14 cellular contexts compared by ENCODE assay signal in the genomic region with DNA sequence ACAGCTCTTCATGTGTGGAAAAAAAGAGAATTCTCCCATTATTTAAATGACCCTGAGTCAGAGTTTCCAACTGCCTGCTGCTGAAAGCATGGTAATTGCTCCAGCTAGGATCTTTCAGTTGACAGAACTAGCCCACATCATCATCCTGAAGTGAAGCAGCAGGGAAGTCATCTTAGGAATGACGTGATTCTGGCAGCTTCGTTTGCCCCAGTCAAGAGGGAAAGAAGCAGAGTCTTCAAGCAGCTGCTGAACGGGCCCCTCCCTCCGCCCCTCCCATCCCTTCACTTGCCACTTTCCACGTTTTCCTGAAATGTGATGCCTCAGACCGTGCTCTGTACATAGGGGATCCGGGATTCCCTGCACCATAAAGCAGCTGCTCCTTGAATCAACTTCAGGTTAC.
DNase-seq lines count a peak whose midpoint lies in the region; ATAC-seq, FAIRE-seq and TF ChIP-seq lines count a peak whose summit lies in the region.
"Had no signal": no experiment of that assay in that cellular context is flagged by ENCODE, and none has a peak within 500 bp of the region (broad histone marks: within the 10 kb centered on the region; RNA-seq: fewer than 3 reads in every experiment).

No MANE protein-coding gene starts in this region.

- no peaks in the 10 kb centered on the region for H4K20me1 ChIP-seq in HepG2 (ENCODE audit: insufficient read depth, low read length)

- in situ Hi-C loops in HepG2 (cut with HindIII; ENCODE audit: extremely low pct_ligation_motif_present, low pct_unique_long_range_greater_than_20kb): no loop called here

- WGBS in HepG2 (ENCODE audit: low lambda C conversion rate): 2% methylated on average over 5 of the region's 7 CpGs

- TF ChIP-seq POLR2A in HepG2 (IDR thresholded peaks at IDR 0.05; ENCODE audit: insufficient read depth in 1 of 2, low read depth in 2 of 2, low read length in 2 of 2): no peak

- peaks cover 4% of the 10 kb centered on the region for H3K27me3 Mint-ChIP-seq in nephron (ENCODE audit: low read depth)
- H3K27me3 Mint-ChIP-seq: activated CD4-positive, alpha-beta T cell treated with anti-CD3 and anti-CD28 coated beads, Interleukin-2, amount 10 ng/mL, durations not matched to agents 7 days and 5 days; CD4-positive, alpha-beta T cell had no signal

- DNase-seq in DMS 273 (lab: John Stamatoyannopoulos, UW; ENCODE audit: unreplicated experiment) (peak; percentile 62), NCI-H2171 treated with DMSO at 0.1 percent for 48 hours (lab: John Stamatoyannopoulos, UW) (peak; percentile 78), fibroblast of mammary gland (ENCODE audit: low read depth) (peak; percentile 85), HepG2 (ENCODE audit: low spot score) (no peak), OCI-M2 (lab: John Stamatoyannopoulos, UW; ENCODE audit: unreplicated experiment) (no peak)
- DNase-seq: activated CD4-positive, alpha-beta T cell treated with anti-CD3 and anti-CD28 coated beads, Interleukin-2, amount 10 ng/mL, durations not matched to agents 7 days and 5 days; activated naive CD4-positive, alpha-beta T cell treated with anti-CD3 and anti-CD28 coated beads for 36 hours; CD4-positive, alpha-beta T cell; NCI-H2107 had no signal

- no peak for TF ChIP-seq CTCF in fibroblast of mammary gland (conservative IDR thresholded peaks at IDR 0.05; ENCODE audit: control insufficient read depth, insufficient read depth, low read depth, low read length)
- TF ChIP-seq CTCF in nephron (IDR thresholded peaks at IDR 0.05; ENCODE audit: unreplicated experiment in 3 of 3): no peak
- TF ChIP-seq CTCF in HepG2 (CRISPR knock-in tag; IDR thresholded peaks at IDR 0.05): no peak

- TF ChIP-seq RAD21 in HepG2 (CRISPR knock-in tag; IDR thresholded peaks at IDR 0.05): no peak

- ATAC-seq in HG03280 (IDR thresholded peaks at IDR 0.05; ENCODE audit: unreplicated experiment) (no peak), HepG2 (no peak), GM19463 (IDR thresholded peaks at IDR 0.05; ENCODE audit: unreplicated experiment) (no peak)

- H3K27me3 ChIP-seq in HepG2 (ENCODE audit: control insufficient read depth in 1 of 2, insufficient read depth in 2 of 2, low read length in 2 of 2): no peaks in the 10 kb centered on the region

- intact Hi-C loops in HepG2 (cut with micrococcal nuclease; ENCODE audit: unreplicated experiment): no loop called here

- H3K36me3 ChIP-seq in HepG2 (replicated peaks in 1 of 2; ENCODE audit: control insufficient read depth in 1 of 2, insufficient read depth in 2 of 2, low read length in 2 of 2): no peaks in the 10 kb centered on the region

- no peaks in the 10 kb centered on the region for H3K36me3 Mint-ChIP-seq in nephron (ENCODE audit: low read depth)

- H3K4me2 ChIP-seq in HepG2 (ENCODE audit: low read depth, low read length): no peak overlapping the region

- no peak for FAIRE-seq in HepG2 (lab: Jason Lieb, UNC)
- FAIRE-seq: GM12892, keratinocyte had no signal

- H3K4me1 ChIP-seq in HepG2 (ENCODE audit: insufficient read depth, low read length): no peaks in the 10 kb centered on the region

- no peak overlapping the region for H3K9ac ChIP-seq in HepG2 (ENCODE audit: insufficient read depth, low read depth, low read length)

- no peak overlapping the region for H3K27ac ChIP-seq in HepG2 (ENCODE audit: extremely low read length, insufficient read depth, low read length)

- H3K9me3 ChIP-seq in HepG2 (ENCODE audit: low read length): peaks cover 35% of the 10 kb centered on the region; the same call in 1 of the 2 replicates

- H2AFZ ChIP-seq in HepG2 (ENCODE audit: low read length): no peak overlapping the region

- peak overlapping the region in 2 of 3 experiments; percentile 63 to 72 for H3K27ac Mint-ChIP-seq in nephron
- H3K27ac Mint-ChIP-seq: activated CD4-positive, alpha-beta T cell treated with anti-CD3 and anti-CD28 coated beads, Interleukin-2, amount 10 ng/mL, durations not matched to agents 7 days and 5 days; activated naive CD4-positive, alpha-beta T cell treated with anti-CD3 and anti-CD28 coated beads for 36 hours; CD4-positive, alpha-beta T cell had no signal

- H3K9me3 Mint-ChIP-seq in nephron: no peaks in the 10 kb centered on the region

- peaks cover 16% of the 10 kb centered on the region for H3K4me1 Mint-ChIP-seq in nephron
- H3K4me1 Mint-ChIP-seq: activated CD4-positive, alpha-beta T cell treated with anti-CD3 and anti-CD28 coated beads, Interleukin-2, amount 10 ng/mL, durations not matched to agents 7 days and 5 days had no signal

- no peak for TF ChIP-seq EP300 in HepG2 (IDR thresholded peaks at IDR 0.05; ENCODE audit: low read depth in 2 of 2, low read length in 2 of 2)
- no peak for TF ChIP-seq EP300 in HepG2 (CRISPR knock-in tag; IDR thresholded peaks at IDR 0.05; ENCODE audit: borderline replicate concordance)

- no TSS peak for BruUV-seq in HepG2 (replicated peaks; lab: Mats Ljungman, UMichigan)

- H3K4me3 ChIP-seq in fibroblast of mammary gland (ENCODE audit: control insufficient read depth, low read depth, low read length) (no peak overlapping the region), HepG2 (replicated peaks in 1 of 3; ENCODE audit: insufficient read depth in 1 of 3, low read depth in 2 of 3, low read length in 3 of 3) (no peak overlapping the region)

- CTCF ChIA-PET in HepG2 (lab: Yijun Ruan, JAX; ENCODE audit: low intra/inter-chr PET ratio, low total read pairs): no interaction called here

- POLR2A ChIA-PET in HepG2 (lab: Yijun Ruan, JAX): no interaction called here

- peak overlapping the region in 1 of 3 experiments; percentile 4 for H3K4me3 Mint-ChIP-seq in nephron
- H3K4me3 Mint-ChIP-seq: activated CD4-positive, alpha-beta T cell treated with anti-CD3 and anti-CD28 coated beads, Interleukin-2, amount 10 ng/mL, durations not matched to agents 7 days and 5 days; activated naive CD4-positive, alpha-beta T cell treated with anti-CD3 and anti-CD28 coated beads for 36 hours; CD4-positive, alpha-beta T cell had no signal

- H3K79me2 ChIP-seq in HepG2 (ENCODE audit: insufficient read depth, low read length): no peaks in the 10 kb centered on the region

TF ChIP-seq in HepG2, 621 proteins besides CTCF, POLR2A, EP300 and RAD21 (continues in another document):
- TF ChIP-seq, protein P1, sequence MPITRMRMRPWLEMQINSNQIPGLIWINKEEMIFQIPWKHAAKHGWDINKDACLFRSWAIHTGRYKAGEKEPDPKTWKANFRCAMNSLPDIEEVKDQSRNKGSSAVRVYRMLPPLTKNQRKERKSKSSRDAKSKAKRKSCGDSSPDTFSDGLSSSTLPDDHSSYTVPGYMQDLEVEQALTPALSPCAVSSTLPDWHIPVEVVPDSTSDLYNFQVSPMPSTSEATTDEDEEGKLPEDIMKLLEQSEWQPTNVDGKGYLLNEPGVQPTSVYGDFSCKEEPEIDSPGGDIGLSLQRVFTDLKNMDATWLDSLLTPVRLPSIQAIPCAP (CRISPR knock-in tag; IDR thresholded peaks at IDR 0.05; ENCODE audit: low read depth): no peak
- TF ChIP-seq, protein P2, sequence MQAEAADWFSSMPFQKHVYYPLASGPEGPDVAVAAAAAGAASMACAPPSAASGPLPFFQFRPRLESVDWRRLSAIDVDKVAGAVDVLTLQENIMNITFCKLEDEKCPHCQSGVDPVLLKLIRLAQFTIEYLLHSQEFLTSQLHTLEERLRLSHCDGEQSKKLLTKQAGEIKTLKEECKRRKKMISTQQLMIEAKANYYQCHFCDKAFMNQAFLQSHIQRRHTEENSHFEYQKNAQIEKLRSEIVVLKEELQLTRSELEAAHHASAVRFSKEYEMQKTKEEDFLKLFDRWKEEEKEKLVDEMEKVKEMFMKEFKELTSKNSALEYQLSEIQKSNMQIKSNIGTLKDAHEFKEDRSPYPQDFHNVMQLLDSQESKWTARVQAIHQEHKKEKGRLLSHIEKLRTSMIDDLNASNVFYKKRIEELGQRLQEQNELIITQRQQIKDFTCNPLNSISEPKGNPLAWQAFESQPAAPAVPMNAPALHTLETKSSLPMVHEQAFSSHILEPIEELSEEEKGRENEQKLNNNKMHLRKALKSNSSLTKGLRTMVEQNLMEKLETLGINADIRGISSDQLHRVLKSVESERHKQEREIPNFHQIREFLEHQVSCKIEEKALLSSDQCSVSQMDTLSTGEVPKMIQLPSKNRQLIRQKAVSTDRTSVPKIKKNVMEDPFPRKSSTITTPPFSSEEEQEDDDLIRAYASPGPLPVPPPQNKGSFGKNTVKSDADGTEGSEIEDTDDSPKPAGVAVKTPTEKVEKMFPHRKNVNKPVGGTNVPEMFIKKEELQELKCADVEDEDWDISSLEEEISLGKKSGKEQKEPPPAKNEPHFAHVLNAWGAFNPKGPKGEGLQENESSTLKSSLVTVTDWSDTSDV (CRISPR knock-in tag; IDR thresholded peaks at IDR 0.05): no peak
- TF ChIP-seq, protein P3, sequence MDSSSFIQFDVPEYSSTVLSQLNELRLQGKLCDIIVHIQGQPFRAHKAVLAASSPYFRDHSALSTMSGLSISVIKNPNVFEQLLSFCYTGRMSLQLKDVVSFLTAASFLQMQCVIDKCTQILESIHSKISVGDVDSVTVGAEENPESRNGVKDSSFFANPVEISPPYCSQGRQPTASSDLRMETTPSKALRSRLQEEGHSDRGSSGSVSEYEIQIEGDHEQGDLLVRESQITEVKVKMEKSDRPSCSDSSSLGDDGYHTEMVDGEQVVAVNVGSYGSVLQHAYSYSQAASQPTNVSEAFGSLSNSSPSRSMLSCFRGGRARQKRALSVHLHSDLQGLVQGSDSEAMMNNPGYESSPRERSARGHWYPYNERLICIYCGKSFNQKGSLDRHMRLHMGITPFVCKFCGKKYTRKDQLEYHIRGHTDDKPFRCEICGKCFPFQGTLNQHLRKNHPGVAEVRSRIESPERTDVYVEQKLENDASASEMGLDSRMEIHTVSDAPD (CRISPR knock-in tag; IDR thresholded peaks at IDR 0.05): no peak
- TF ChIP-seq ZNF44 (CRISPR knock-in tag; IDR thresholded peaks at IDR 0.05): no peak
- TF ChIP-seq TCF7L2 (IDR thresholded peaks at IDR 0.05; ENCODE audit: low read depth, low read length): no peak
- no peak for TF ChIP-seq RXRB (CRISPR knock-in tag; IDR thresholded peaks at IDR 0.05; ENCODE audit: borderline replicate concordance)
- TF ChIP-seq, protein P4, sequence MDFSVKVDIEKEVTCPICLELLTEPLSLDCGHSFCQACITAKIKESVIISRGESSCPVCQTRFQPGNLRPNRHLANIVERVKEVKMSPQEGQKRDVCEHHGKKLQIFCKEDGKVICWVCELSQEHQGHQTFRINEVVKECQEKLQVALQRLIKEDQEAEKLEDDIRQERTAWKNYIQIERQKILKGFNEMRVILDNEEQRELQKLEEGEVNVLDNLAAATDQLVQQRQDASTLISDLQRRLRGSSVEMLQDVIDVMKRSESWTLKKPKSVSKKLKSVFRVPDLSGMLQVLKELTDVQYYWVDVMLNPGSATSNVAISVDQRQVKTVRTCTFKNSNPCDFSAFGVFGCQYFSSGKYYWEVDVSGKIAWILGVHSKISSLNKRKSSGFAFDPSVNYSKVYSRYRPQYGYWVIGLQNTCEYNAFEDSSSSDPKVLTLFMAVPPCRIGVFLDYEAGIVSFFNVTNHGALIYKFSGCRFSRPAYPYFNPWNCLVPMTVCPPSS (IDR thresholded peaks at IDR 0.05): no peak
- no peak for TF ChIP-seq TEAD3 (CRISPR knock-in tag; optimal IDR thresholded peaks at IDR 0.05; ENCODE audit: borderline replicate concordance)
- no peak for TF ChIP-seq NONO (IDR thresholded peaks at IDR 0.05)
- no peak for TF ChIP-seq NONO (CRISPR knock-in tag; conservative IDR thresholded peaks at IDR 0.05)

Comparison
In these comparisons a context has a peak if more than half of its experiments do, and no peak if none do; other contexts are left out.
1. DNase-seq: peak in DMS 273 (single experiment), NCI-H2171 treated with DMSO at 0.1 percent for 48 hours (single experiment) and fibroblast of mammary gland (single experiment); none in HepG2 (single experiment) and OCI-M2 (single experiment).